Comparison of ENCODE assay signal across 30 cellular contexts in genomic region chr6:4943716-4944115, GRCh38.
DNase-seq lines count a peak whose midpoint lies in the region; ATAC-seq and TF ChIP-seq lines count a peak whose summit lies in the region.
"Had no signal": no experiment of that assay in that cellular context is flagged by ENCODE, and none has a peak within 500 bp of the region (broad histone marks: within the 10 kb centered on the region; RNA-seq: fewer than 3 reads in every experiment).

No MANE protein-coding gene starts in this region.

- BruUV-seq in MCF 10A (replicated peaks; lab: Mats Ljungman, UMichigan) = no TSS peak

- H3K4me1 Mint-ChIP-seq in MCF 10A (ENCODE audit: insufficient read depth, unreplicated experiment) (peaks cover 28% of the 10 kb centered on the region), WTC11 (peaks cover 47% of the 10 kb centered on the region), immature natural killer cell (peaks cover 31 to 51% of the 10 kb centered on the region in 2 donors)

- H3K27me3 ChIP-seq in breast epithelium = no peaks in the 10 kb centered on the region
- H3K27me3 ChIP-seq: esophagus muscularis mucosa, ovary, transverse colon had no signal

- H3K9me3 ChIP-seq in breast epithelium (no peaks in the 10 kb centered on the region), mucosa of descending colon (no peaks in the 10 kb centered on the region)
- H3K9me3 ChIP-seq: esophagus muscularis mucosa, ovary, transverse colon had no signal

- POLR2A ChIA-PET in MCF 10A (lab: Yijun Ruan, JAX) = no interaction called here
- POLR2A ChIA-PET in WTC11 (lab: Charles Lee) = no interaction called here
- POLR2A ChIA-PET in HEK293T (lab: Yijun Ruan, JAX) = no interaction called here

- intact Hi-C loops in MCF 10A (cut with micrococcal nuclease) = no loop called here
- intact Hi-C loops in breast epithelium (cut with DNase I; ENCODE audit: low total_unique reads) = no loop called here
- intact Hi-C loops in mucosa of descending colon (cut with DNase I, micrococcal nuclease) = no loop called here

- H3K4me3 Mint-ChIP-seq in MCF 10A (ENCODE audit: unreplicated experiment) (no peak overlapping the region), WTC11 (no peak overlapping the region), immature natural killer cell (no peak overlapping the region)
- H3K4me3 Mint-ChIP-seq: activated CD4-positive, alpha-beta T cell treated with anti-CD3 and anti-CD28 coated beads, Interleukin-2, amount 10 ng/mL, durations not matched to agents 7 days and 5 days; activated T-cell treated with anti-CD3 and anti-CD28 coated beads, Interleukin-2, amount 50 U/mL, for 24 hours; dendritic cell treated with granulocyte-macrophage colony-stimulating factor and Interleukin-4, amounts not matched to agents 40 ng/mL and 50 ng/mL, for 4 days; mesothelial cell of epicardium; T-helper 2 cell treated with Interferon-gamma antibody and Interleukin-4, amounts not matched to agents 5 μg/mL and 100 μg/mL, for 36 hours had no signal

- no peak overlapping the region for H3K27ac ChIP-seq in breast epithelium
- H3K27ac ChIP-seq: esophagus muscularis mucosa, ovary, transverse colon, VCaP had no signal

- ATAC-seq in WTC11 = no peak
- ATAC-seq in mucosa of descending colon = no peak
- ATAC-seq: naive thymus-derived CD8-positive, alpha-beta T cell had no signal

- no peak for TF ChIP-seq POLR2A in breast epithelium (IDR thresholded peaks at IDR 0.05)

- no peaks in the 10 kb centered on the region for H3K9me3 Mint-ChIP-seq in MCF 10A (ENCODE audit: unreplicated experiment)
- H3K9me3 Mint-ChIP-seq in WTC11 = no peaks in the 10 kb centered on the region
- H3K9me3 Mint-ChIP-seq in immature natural killer cell = no peaks in the 10 kb centered on the region
- H3K9me3 Mint-ChIP-seq: activated CD4-positive, alpha-beta T cell treated with anti-CD3 and anti-CD28 coated beads, Interleukin-2, amount 10 ng/mL, durations not matched to agents 7 days and 5 days; activated T-cell treated with anti-CD3 and anti-CD28 coated beads, Interleukin-2, amount 50 U/mL, for 24 hours; dendritic cell treated with granulocyte-macrophage colony-stimulating factor and Interleukin-4, amounts not matched to agents 40 ng/mL and 50 ng/mL, for 4 days; mesothelial cell of epicardium; naive thymus-derived CD8-positive, alpha-beta T cell; T-helper 2 cell treated with Interferon-gamma antibody and Interleukin-4, amounts not matched to agents 5 μg/mL and 100 μg/mL, for 36 hours had no signal

- H3K4me1 ChIP-seq in breast epithelium = peaks cover 4 to 8% of the 10 kb centered on the region in 2 donors
- H3K4me1 ChIP-seq in mucosa of descending colon (ENCODE audit: low read depth) = peaks cover 13% of the 10 kb centered on the region

- DNase-seq in MCF 10A (ENCODE audit: unreplicated experiment) (peak; percentile 43), breast epithelium (ENCODE audit: low spot score in 2 of 2) (no peak), WTC11 (ENCODE audit: low spot score) (no peak), immature natural killer cell (no peak), SK-N-DZ (ENCODE audit: low spot score) (no peak), mucosa of descending colon (no peak), HEK293T (ENCODE audit: extremely low spot score) (no peak), NCI-H1436 treated with DMSO at 0.1 percent for 48 hours (lab: John Stamatoyannopoulos, UW) (no peak)
- DNase-seq: ACHN; activated CD4-positive, alpha-beta T cell treated with anti-CD3 and anti-CD28 coated beads, Interleukin-2, amount 10 ng/mL, durations not matched to agents 7 days and 5 days; activated naive CD4-positive, alpha-beta T cell; activated T-cell treated with anti-CD3 and anti-CD28 coated beads, Interleukin-2, amount 50 U/mL, for 24 hours; amygdala; islet precursor cell; KG1; left ventricle myocardium superior; naive thymus-derived CD8-positive, alpha-beta T cell; NCI-H146; NCI-H2107; NCI-H446 treated with DMSO at 0.1 percent for 48 hours; ovary; retina; small intestine; stimulated activated CD4-positive, alpha-beta T cell treated with anti-CD3 and anti-CD28 coated beads, Interleukin-1b, Interleukin-23, amount 100 ng/mL, for 48 hours; transverse colon had no signal

- H3K27me3 Mint-ChIP-seq in MCF 10A (ENCODE audit: insufficient read depth, unreplicated experiment) (no peaks in the 10 kb centered on the region), WTC11 (ENCODE audit: low read depth) (no peaks in the 10 kb centered on the region), immature natural killer cell (ENCODE audit: low read depth in 3 of 3) (peaks cover 2 to 3% (median 3%) of the 10 kb centered on the region in 3 donors)
- H3K27me3 Mint-ChIP-seq: activated CD4-positive, alpha-beta T cell treated with anti-CD3 and anti-CD28 coated beads, Interleukin-2, amount 10 ng/mL, durations not matched to agents 7 days and 5 days; activated T-cell treated with anti-CD3 and anti-CD28 coated beads, Interleukin-2, amount 50 U/mL, for 24 hours; dendritic cell treated with granulocyte-macrophage colony-stimulating factor and Interleukin-4, amounts not matched to agents 40 ng/mL and 50 ng/mL, for 4 days; naive thymus-derived CD8-positive, alpha-beta T cell had no signal

- CTCF ChIA-PET in MCF 10A (lab: Yijun Ruan, JAX) (interaction anchor here (0.7 to 1.1 kb wide), 2 partner anchors 13 to 734 kb away, joined by 3 to 5 read pairs; no protein-coding TSS in a partner anchor), WTC11 (lab: Charles Lee) (no interaction called here), HEK293T (lab: Yijun Ruan, JAX) (no interaction called here)

- H3K36me3 ChIP-seq in breast epithelium (no peaks in the 10 kb centered on the region), mucosa of descending colon (ENCODE audit: low read depth) (no peaks in the 10 kb centered on the region)
- H3K36me3 ChIP-seq: ovary had no signal

- no peak overlapping the region for H3K4me3 ChIP-seq in breast epithelium
- H3K4me3 ChIP-seq in mucosa of descending colon = no peak overlapping the region
- H3K4me3 ChIP-seq: esophagus muscularis mucosa, ovary, transverse colon had no signal

- peaks cover 23% of the 10 kb centered on the region for H3K36me3 Mint-ChIP-seq in MCF 10A (ENCODE audit: insufficient read depth, unreplicated experiment)
- H3K36me3 Mint-ChIP-seq in WTC11 = peaks cover 28% of the 10 kb centered on the region
- H3K36me3 Mint-ChIP-seq in immature natural killer cell = peaks cover 4 to 12% (median 11%) of the 10 kb centered on the region in 3 donors

- H3K27ac Mint-ChIP-seq in MCF 10A (ENCODE audit: low read depth, unreplicated experiment) (no peak overlapping the region), WTC11 (no peak overlapping the region), immature natural killer cell (peak overlapping the region; percentile 1 to 95 (median 64))
- H3K27ac Mint-ChIP-seq: activated CD4-positive, alpha-beta T cell treated with anti-CD3 and anti-CD28 coated beads, Interleukin-2, amount 10 ng/mL, durations not matched to agents 7 days and 5 days; activated T-cell treated with anti-CD3 and anti-CD28 coated beads, Interleukin-2, amount 50 U/mL, for 24 hours; dendritic cell treated with granulocyte-macrophage colony-stimulating factor and Interleukin-4, amounts not matched to agents 40 ng/mL and 50 ng/mL, for 4 days; T-helper 2 cell treated with Interferon-gamma antibody and Interleukin-4, amounts not matched to agents 5 μg/mL and 100 μg/mL, for 36 hours had no signal

- TF ChIP-seq CTCF in MCF 10A (IDR thresholded peaks at IDR 0.05; ENCODE audit: unreplicated experiment) (no peak), breast epithelium (IDR thresholded peaks at IDR 0.05) (no peak), WTC11 (IDR thresholded peaks at IDR 0.05) (no peak), mucosa of descending colon (IDR thresholded peaks at IDR 0.05) (no peak)

TF ChIP-seq in WTC11, 78 proteins besides CTCF, POLR2A, EP300 and RAD21:
- TF ChIP-seq GABPB1 (CRISPR knock-in tag; IDR thresholded peaks at IDR 0.05) (peak; percentile 57; the same call in 1 of the 2 replicates), ERG (CRISPR knock-in tag; IDR thresholded peaks at IDR 0.05) (no peak), ZNF121 (CRISPR knock-in tag; IDR thresholded peaks at IDR 0.05) (no peak), CBFB (CRISPR knock-in tag; IDR thresholded peaks at IDR 0.05; ENCODE audit: low read depth) (no peak), TEAD4 (CRISPR knock-in tag; IDR thresholded peaks at IDR 0.05) (no peak), RELA (CRISPR knock-in tag; IDR thresholded peaks at IDR 0.05; ENCODE audit: borderline replicate concordance) (no peak)

TF ChIP-seq in HEK293T, 16 proteins besides CTCF, POLR2A, EP300 and RAD21:
- TF ChIP-seq NFRKB (IDR thresholded peaks at IDR 0.05) (no peak), ARNT (IDR thresholded peaks at IDR 0.05) (no peak), TARDBP (IDR thresholded peaks at IDR 0.05) (no peak), SUZ12 (IDR thresholded peaks at IDR 0.05) (no peak), SP1 (IDR thresholded peaks at IDR 0.05) (no peak)

Comparison
In these comparisons a context has a peak if more than half of its experiments do, and no peak if none do; other contexts are left out.
1. H3K27ac Mint-ChIP-seq: peak in immature natural killer cell (6 of 6); none in MCF 10A (single experiment) and WTC11 (single experiment).